8 cellular contexts compared by ENCODE assay signal in genomic region chr4:158671665-158671914, GRCh38. TPM values are rescaled to one million over a fixed set of nuclear protein-coding genes. Genes with fewer than 3 reads are reported as not detected.
DNase-seq lines count a peak whose midpoint lies in the region; ATAC-seq and TF ChIP-seq lines count a peak whose summit lies in the region.

TSS of gene C4orf46 (minus strand) at chr4:158671887. CDS start at chr4:158671801, 86 bp downstream.

- peaks cover 26% of the 10 kb centered on the region for H3K4me1 Mint-ChIP-seq in activated T-cell treated with anti-CD3 and anti-CD28 coated beads, Interleukin-2, amount 50 U/mL, for 72 hours (ENCODE audit: low read depth)

- no peak for TF ChIP-seq POLR2A in lower leg skin (IDR thresholded peaks at IDR 0.05)

- intact Hi-C loops in lower leg skin (cut with DNase I; ENCODE audit: low total_unique reads): no loop called here
- intact Hi-C loops in upper lobe of right lung (cut with DNase I): no loop called here
- intact Hi-C loops in posterior cingulate gyrus (cut with DNase I): no loop called here

- no peaks in the 10 kb centered on the region for H3K27me3 ChIP-seq in upper lobe of right lung

- H3K4me1 ChIP-seq in upper lobe of right lung: peaks cover 12% of the 10 kb centered on the region

- H3K9me3 ChIP-seq in upper lobe of right lung: no peaks in the 10 kb centered on the region

- no peaks in the 10 kb centered on the region for H3K36me3 ChIP-seq in upper lobe of right lung

- no peak for ATAC-seq in activated T-cell treated with anti-CD3 and anti-CD28 coated beads, Interleukin-2, amount 50 U/mL, for 72 hours (replicated peaks in 1 of 2)
- ATAC-seq in upper lobe of right lung: peak; percentile 2
- ATAC-seq in GM18861 (IDR thresholded peaks at IDR 0.05; ENCODE audit: unreplicated experiment): no peak

- H3K4me3 Mint-ChIP-seq in activated T-cell treated with anti-CD3 and anti-CD28 coated beads, Interleukin-2, amount 50 U/mL, for 72 hours: peak within 1 kb of the TSS; percentile 93 to 95

- H3K27ac ChIP-seq in upper lobe of right lung: peak within 1 kb of the TSS; percentile 93

- no peaks in the 10 kb centered on the region for H3K27me3 Mint-ChIP-seq in activated T-cell treated with anti-CD3 and anti-CD28 coated beads, Interleukin-2, amount 50 U/mL, for 72 hours (ENCODE audit: low read depth)

- TF ChIP-seq CTCF in astrocyte of the cerebellum (IDR thresholded peaks at IDR 0.05; ENCODE audit: low read depth, low read length, missing control alignments) (no peak), lower leg skin (IDR thresholded peaks at IDR 0.05) (no peak), upper lobe of right lung (IDR thresholded peaks at IDR 0.05) (no peak)

- H3K27ac Mint-ChIP-seq in activated T-cell treated with anti-CD3 and anti-CD28 coated beads, Interleukin-2, amount 50 U/mL, for 72 hours: peak within 1 kb of the TSS; percentile 95

- peak within 1 kb of the TSS; percentile 93 for H3K4me3 ChIP-seq in astrocyte of the cerebellum (ENCODE audit: low read depth, low read length)
- H3K4me3 ChIP-seq in lower leg skin (ENCODE audit: low read depth, poor library complexity, severe bottlenecking): peak within 1 kb of the TSS; percentile 85
- H3K4me3 ChIP-seq in upper lobe of right lung: peak within 1 kb of the TSS; percentile 69

- no peaks in the 10 kb centered on the region for H3K9me3 Mint-ChIP-seq in activated T-cell treated with anti-CD3 and anti-CD28 coated beads, Interleukin-2, amount 50 U/mL, for 72 hours

- peaks cover 6 to 8% of the 10 kb centered on the region in 2 donors for H3K36me3 Mint-ChIP-seq in activated T-cell treated with anti-CD3 and anti-CD28 coated beads, Interleukin-2, amount 50 U/mL, for 72 hours (ENCODE audit: insufficient read depth in 2 of 2)

- 0 to 1% methylated on average over 20 of the region's 20 CpGs for WGBS in lower leg skin, 2 donors

- in situ Hi-C loops in astrocyte of the cerebellum (cut with HindIII; ENCODE audit: low sequenced_read_pairs): no loop called here

- no peak for DNase-seq in activated T-cell treated with anti-CD3 and anti-CD28 coated beads, Interleukin-2, amount 50 U/mL, for 72 hours
- no peak for DNase-seq in activated T-cell treated with anti-CD3 and anti-CD28 coated beads, Interleukin-2, amount 50 U/mL, for 1 hour
- DNase-seq in astrocyte of the cerebellum (ENCODE audit: low read depth): no peak
- no peak for DNase-seq in lower leg skin (ENCODE audit: low spot score in 2 of 2)
- no peak for DNase-seq in upper lobe of right lung
- DNase-seq in NCI-H1048 (lab: John Stamatoyannopoulos, UW): no peak
- DNase-seq in posterior cingulate gyrus: no peak

RNA-seq across cellular contexts. Expression of gene C4orf46, which starts in this region (rescaled TPM):
- 10 to 100 TPM; 22.7 to 26.2 TPM for total RNA-seq in activated T-cell treated with anti-CD3 and anti-CD28 coated beads, Interleukin-2, amount 50 U/mL, for 72 hours
- total RNA-seq in lower leg skin (1 to 10 TPM; 1.1 to 3.1 (median 1.5) TPM), upper lobe of right lung (3.9 TPM)
